15 cellular contexts compared by ENCODE assay signal in genomic region chr9:98880311-98881015, GRCh38.
DNase-seq lines count a peak whose midpoint lies in the region; ATAC-seq, FAIRE-seq and TF ChIP-seq lines count a peak whose summit lies in the region.
"Had no signal": no experiment of that assay in that cellular context is flagged by ENCODE, and none has a peak within 500 bp of the region (broad histone marks: within the 10 kb centered on the region; RNA-seq: fewer than 3 reads in every experiment).

No MANE protein-coding gene starts in this region.

- H3K27me3 ChIP-seq in HepG2 (ENCODE audit: control insufficient read depth in 1 of 2, insufficient read depth in 2 of 2, low read length in 2 of 2) (peaks cover 3 to 11% of the 10 kb centered on the region in 2 experiments; a peak in 2 of 5 replicates), skeletal muscle tissue (ENCODE audit: control insufficient read depth in 3 of 3, insufficient read depth in 3 of 3, low read length in 3 of 3) (peaks cover 4 to 12% (median 10%) of the 10 kb centered on the region in 3 donors)
- H3K27me3 ChIP-seq: SJCRH30 had no signal

- DNase-seq in DMS53 (lab: John Stamatoyannopoulos, UW) (peak; percentile 13), DMS53 treated with DMSO at 0.1 percent for 48 hours (lab: John Stamatoyannopoulos, UW; ENCODE audit: unreplicated experiment) (no peak), HepG2 (ENCODE audit: low spot score) (no peak), NCI-H748 (lab: John Stamatoyannopoulos, UW; ENCODE audit: unreplicated experiment) (no peak)
- no peak for DNase-seq in activated T-cell treated with anti-CD3 and anti-CD28 coated beads, Interleukin-2, amount 50 U/mL, for 48 hours
- DNase-seq in activated T-helper 1 cell treated with anti-CD3 and anti-CD28 coated beads, Interleukin-12 subunit alpha, Interleukin-12 subunit beta, Interleukin-2, Interleukin-4 antibody, amounts not matched to agents 30 ng/mL and 10 ng/mL and 1 ng/mL, durations not matched to agents 14 hours and 24 hours and 36 hours (ENCODE audit: low spot score): no peak
- DNase-seq: H9, NCI-H1930, NCI-H2171, SJCRH30 had no signal

- no peak overlapping the region for H2AFZ ChIP-seq in HepG2 (ENCODE audit: low read length)

- H3K9me3 ChIP-seq in HepG2 (ENCODE audit: low read length) (no peaks in the 10 kb centered on the region), skeletal muscle tissue (ENCODE audit: control insufficient read depth in 3 of 3, low read length in 3 of 3) (no peaks in the 10 kb centered on the region)
- H3K9me3 ChIP-seq: SJCRH30 had no signal

- POLR2A ChIA-PET in HepG2 (lab: Yijun Ruan, JAX): no interaction called here

- TF ChIP-seq POLR2A in HepG2 (IDR thresholded peaks at IDR 0.05; ENCODE audit: insufficient read depth in 1 of 2, low read depth in 2 of 2, low read length in 2 of 2): no peak

- no peak for TF ChIP-seq EP300 in HepG2 (IDR thresholded peaks at IDR 0.05; ENCODE audit: low read depth in 2 of 2, low read length in 2 of 2)
- no peak for TF ChIP-seq EP300 in HepG2 (CRISPR knock-in tag; IDR thresholded peaks at IDR 0.05; ENCODE audit: borderline replicate concordance)

- no peak overlapping the region for H3K4me3 Mint-ChIP-seq in activated T-helper 1 cell treated with anti-CD3 and anti-CD28 coated beads, Interleukin-12 subunit alpha, Interleukin-12 subunit beta, Interleukin-2, Interleukin-4 antibody, amounts not matched to agents 30 ng/mL and 10 ng/mL and 1 ng/mL, durations not matched to agents 14 hours and 24 hours and 36 hours
- H3K4me3 Mint-ChIP-seq: CD8-positive, alpha-beta T cell; H9 had no signal

- H3K4me2 ChIP-seq in HepG2 (ENCODE audit: low read depth, low read length): no peak overlapping the region

- CTCF ChIA-PET in HepG2 (lab: Yijun Ruan, JAX; ENCODE audit: low intra/inter-chr PET ratio, low total read pairs): no interaction called here

- H4K20me1 ChIP-seq in HepG2 (ENCODE audit: insufficient read depth, low read length): no peaks in the 10 kb centered on the region

- in situ Hi-C loops in HepG2 (cut with HindIII; ENCODE audit: extremely low pct_ligation_motif_present, low pct_unique_long_range_greater_than_20kb): no loop called here

- peak; percentile 29; the same call in 1 of the 3 replicates for ATAC-seq in HepG2
- ATAC-seq in GM18907 (IDR thresholded peaks at IDR 0.05; ENCODE audit: unreplicated experiment): no peak
- ATAC-seq: CD8-positive, alpha-beta T cell had no signal

- WGBS in HepG2 (ENCODE audit: low lambda C conversion rate): 3% methylated on average over 5 of the region's 7 CpGs

- H3K4me1 ChIP-seq in HepG2 (ENCODE audit: insufficient read depth, low read length) (no peaks in the 10 kb centered on the region; the same call in 1 of the 2 replicates), skeletal muscle tissue (ENCODE audit: control insufficient read depth in 3 of 3, insufficient read depth in 3 of 3, low read length in 3 of 3) (peaks cover 17 to 28% (median 20%) of the 10 kb centered on the region in 3 donors)
- H3K4me1 ChIP-seq: SJCRH30 had no signal

- no peaks in the 10 kb centered on the region for H3K36me3 Mint-ChIP-seq in activated T-helper 1 cell treated with anti-CD3 and anti-CD28 coated beads, Interleukin-12 subunit alpha, Interleukin-12 subunit beta, Interleukin-2, Interleukin-4 antibody, amounts not matched to agents 30 ng/mL and 10 ng/mL and 1 ng/mL, durations not matched to agents 14 hours and 24 hours and 36 hours (ENCODE audit: low read depth)
- H3K36me3 Mint-ChIP-seq: CD8-positive, alpha-beta T cell had no signal

- no peaks in the 10 kb centered on the region for H3K79me2 ChIP-seq in HepG2 (ENCODE audit: insufficient read depth, low read length)

- intact Hi-C loops in HepG2 (cut with micrococcal nuclease; ENCODE audit: unreplicated experiment): no loop called here
- intact Hi-C loops in activated T-helper 1 cell treated with anti-CD3 and anti-CD28 coated beads, Interleukin-12 subunit alpha, Interleukin-12 subunit beta, Interleukin-2, Interleukin-4 antibody, amounts not matched to agents 30 ng/mL and 10 ng/mL and 1 ng/mL, durations not matched to agents 14 hours and 24 hours and 36 hours (cut with micrococcal nuclease): no loop called here

- H3K27ac ChIP-seq in HepG2 (ENCODE audit: extremely low read length, insufficient read depth, low read length): no peak overlapping the region
- peak overlapping the region; percentile 40 for H3K27ac ChIP-seq in skeletal muscle tissue (ENCODE audit: low read depth, low read length)
- H3K27ac ChIP-seq: 22Rv1, SJCRH30 had no signal

- H3K4me3 ChIP-seq in HepG2 (replicated peaks in 1 of 3; ENCODE audit: insufficient read depth in 1 of 3, low read depth in 2 of 3, low read length in 3 of 3) (no peak overlapping the region), skeletal muscle tissue (ENCODE audit: low read length in 3 of 3) (no peak overlapping the region)
- H3K4me3 ChIP-seq: SJCRH30 had no signal

- no peak for TF ChIP-seq RAD21 in HepG2 (CRISPR knock-in tag; IDR thresholded peaks at IDR 0.05)

- no peaks in the 10 kb centered on the region for H3K9me3 Mint-ChIP-seq in activated T-helper 1 cell treated with anti-CD3 and anti-CD28 coated beads, Interleukin-12 subunit alpha, Interleukin-12 subunit beta, Interleukin-2, Interleukin-4 antibody, amounts not matched to agents 30 ng/mL and 10 ng/mL and 1 ng/mL, durations not matched to agents 14 hours and 24 hours and 36 hours
- H3K9me3 Mint-ChIP-seq: CD8-positive, alpha-beta T cell; H9 had no signal

- H3K36me3 ChIP-seq in HepG2 (replicated peaks in 1 of 2; ENCODE audit: control insufficient read depth in 1 of 2, insufficient read depth in 2 of 2, low read length in 2 of 2) (no peaks in the 10 kb centered on the region), skeletal muscle tissue (ENCODE audit: control insufficient read depth in 3 of 3, insufficient read depth in 3 of 3, low read length in 3 of 3) (no peaks in the 10 kb centered on the region)
- H3K36me3 ChIP-seq: SJCRH30 had no signal

- FAIRE-seq in HepG2 (lab: Jason Lieb, UNC): no peak
- FAIRE-seq: RCC 7860 had no signal

- H3K9ac ChIP-seq in HepG2 (ENCODE audit: insufficient read depth, low read depth, low read length): no peak overlapping the region
- no peak overlapping the region for H3K9ac ChIP-seq in skeletal muscle tissue (ENCODE audit: low read depth in 1 of 3, low read length in 3 of 3)

- peaks cover 20% of the 10 kb centered on the region for H3K27me3 Mint-ChIP-seq in activated T-helper 1 cell treated with anti-CD3 and anti-CD28 coated beads, Interleukin-12 subunit alpha, Interleukin-12 subunit beta, Interleukin-2, Interleukin-4 antibody, amounts not matched to agents 30 ng/mL and 10 ng/mL and 1 ng/mL, durations not matched to agents 14 hours and 24 hours and 36 hours (ENCODE audit: insufficient read depth)

- no peak for TF ChIP-seq CTCF in HepG2 (CRISPR knock-in tag; IDR thresholded peaks at IDR 0.05)

- H3K27ac Mint-ChIP-seq in activated T-helper 1 cell treated with anti-CD3 and anti-CD28 coated beads, Interleukin-12 subunit alpha, Interleukin-12 subunit beta, Interleukin-2, Interleukin-4 antibody, amounts not matched to agents 30 ng/mL and 10 ng/mL and 1 ng/mL, durations not matched to agents 14 hours and 24 hours and 36 hours: no peak overlapping the region
- H3K27ac Mint-ChIP-seq: CD8-positive, alpha-beta T cell; H9 had no signal

- no TSS peak for BruUV-seq in HepG2 (replicated peaks; lab: Mats Ljungman, UMichigan)

- H3K4me1 Mint-ChIP-seq in activated T-helper 1 cell treated with anti-CD3 and anti-CD28 coated beads, Interleukin-12 subunit alpha, Interleukin-12 subunit beta, Interleukin-2, Interleukin-4 antibody, amounts not matched to agents 30 ng/mL and 10 ng/mL and 1 ng/mL, durations not matched to agents 14 hours and 24 hours and 36 hours (ENCODE audit: low read depth): no peaks in the 10 kb centered on the region
- H3K4me1 Mint-ChIP-seq: H9 had no signal

TF ChIP-seq in HepG2, 621 proteins besides CTCF, POLR2A, EP300 and RAD21 (continues in another document):
- TF ChIP-seq ISX (CRISPR knock-in tag; conservative IDR thresholded peaks at IDR 0.05) (no peak), ZNF609 (CRISPR knock-in tag; IDR thresholded peaks at IDR 0.05; ENCODE audit: borderline replicate concordance) (no peak)
